Comparison of ENCODE assay signal across 16 cellular contexts in the genomic region with DNA sequence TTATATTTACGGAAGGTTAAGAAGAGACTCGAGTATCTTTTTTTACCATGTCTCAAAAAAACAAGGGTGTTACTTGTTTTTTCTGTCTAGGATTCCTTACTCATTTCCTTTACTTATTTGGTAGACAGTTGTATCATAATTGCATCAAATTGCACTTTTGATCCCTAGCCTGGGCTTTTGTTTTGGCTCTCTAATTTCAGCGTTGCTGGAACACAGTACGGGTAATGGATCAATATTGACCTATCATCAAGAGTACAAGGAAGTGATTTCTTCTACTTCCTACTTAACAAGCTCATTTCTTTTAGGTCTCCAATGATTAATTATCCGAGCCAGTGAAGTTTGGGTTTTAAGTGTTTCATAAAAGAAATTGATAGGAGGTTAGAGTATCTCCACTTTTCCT. TPM values are rescaled to one million over a fixed set of nuclear protein-coding genes. Genes with fewer than 3 reads are reported as not detected.
DNase-seq lines count a peak whose midpoint lies in the region; ATAC-seq, FAIRE-seq and TF ChIP-seq lines count a peak whose summit lies in the region.
"Had no signal": no experiment of that assay in that cellular context is flagged by ENCODE, and none has a peak within 500 bp of the region (broad histone marks: within the 10 kb centered on the region; RNA-seq: fewer than 3 reads in every experiment).

No MANE protein-coding gene starts in this region.

- H3K4me3 ChIP-seq in endothelial cell of umbilical vein (replicated peaks in 1 of 3; ENCODE audit: insufficient read depth in 1 of 3, low read depth in 1 of 3, low read length in 3 of 3) (no peak overlapping the region), right lobe of liver (no peak overlapping the region), foreskin fibroblast (ENCODE audit: low read depth in 1 of 2, low read length in 2 of 2) (no peak overlapping the region), right cardiac atrium (ENCODE audit: low read length) (no peak overlapping the region)
- H3K4me3 ChIP-seq: A549, GM12878, GM23248 had no signal

- no TSS peak for BruUV-seq in endothelial cell of umbilical vein (replicated peaks; lab: Mats Ljungman, UMichigan)

- H3K9ac ChIP-seq in endothelial cell of umbilical vein (replicated peaks; ENCODE audit: extremely low read depth, insufficient read depth, low read length): no peak overlapping the region
- H3K9ac ChIP-seq: GM23248 had no signal

- intact Hi-C loops in endothelial cell of umbilical vein (cut with micrococcal nuclease): no loop called here
- intact Hi-C loops in right lobe of liver (cut with DNase I): no loop called here
- intact Hi-C loops in right cardiac atrium (cut with DNase I): no loop called here

- POLR2A ChIA-PET in endothelial cell of umbilical vein (lab: Charles Lee): no interaction called here

- TF ChIP-seq POLR2A in endothelial cell of umbilical vein (IDR thresholded peaks at IDR 0.05; ENCODE audit: low read depth, low read length) (no peak), right lobe of liver (IDR thresholded peaks at IDR 0.05) (no peak)

- no peaks in the 10 kb centered on the region for H3K79me2 ChIP-seq in endothelial cell of umbilical vein (ENCODE audit: control insufficient read depth, insufficient read depth, low read length)

- ATAC-seq in right lobe of liver: peak; percentile 86 to 95 (median 93)
- ATAC-seq in right cardiac atrium: no peak
- ATAC-seq: A549, GM12878 had no signal

- CTCF ChIA-PET in endothelial cell of umbilical vein (lab: Charles Lee): interaction anchor here (0.8 to 1.7 kb wide), 6 partner anchors 14 to 476 kb away, joined by 3 to 7 read pairs (median 4); a partner anchor contains a TSS

- H3K9me3 ChIP-seq in endothelial cell of umbilical vein (replicated peaks; ENCODE audit: control insufficient read depth, insufficient read depth, low read length) (no peaks in the 10 kb centered on the region), right lobe of liver (no peaks in the 10 kb centered on the region), right cardiac atrium (ENCODE audit: control insufficient read depth, low read length) (no peaks in the 10 kb centered on the region)
- H3K9me3 ChIP-seq: A549, BE2C had no signal

- H3K4me1 ChIP-seq in endothelial cell of umbilical vein (ENCODE audit: control insufficient read depth, extremely low read depth, insufficient read depth, low read length): peaks cover 9% of the 10 kb centered on the region
- peaks cover 0 to 11% (median 0%) of the 10 kb centered on the region in 4 donors for H3K4me1 ChIP-seq in right lobe of liver
- no peaks in the 10 kb centered on the region for H3K4me1 ChIP-seq in right cardiac atrium (ENCODE audit: control insufficient read depth, insufficient read depth, low read length)
- H3K4me1 ChIP-seq: A549, BE2C had no signal

- TF ChIP-seq CTCF in endothelial cell of umbilical vein (IDR thresholded peaks at IDR 0.05; ENCODE audit: extremely low read depth in 1 of 2, insufficient read depth in 1 of 2, low read depth in 1 of 2, low read length in 2 of 2) (no peak), right lobe of liver (IDR thresholded peaks at IDR 0.05) (no peak), foreskin fibroblast (IDR thresholded peaks at IDR 0.05; ENCODE audit: low read depth, low read length) (no peak)

- H3K9me1 ChIP-seq in endothelial cell of umbilical vein (replicated peaks; ENCODE audit: control insufficient read depth, extremely low read depth, insufficient read depth, low read length): no peaks in the 10 kb centered on the region

- FAIRE-seq in endothelial cell of umbilical vein (lab: Jason Lieb, UNC) (no peak), islet of Langerhans (lab: Jason Lieb, UNC) (peak; percentile 49)
- FAIRE-seq: A549, GM12878, H54 had no signal

- H3K27ac ChIP-seq in endothelial cell of umbilical vein (ENCODE audit: insufficient read depth, low read depth, low read length): peak overlapping the region; percentile 48
- H3K27ac ChIP-seq in right lobe of liver: peak overlapping the region in 2 of 3 donors; percentile 33 to 43
- H3K27ac ChIP-seq in right cardiac atrium (ENCODE audit: low read length): no peak overlapping the region
- H3K27ac ChIP-seq: A549, C4-2B, GM23248 had no signal

- H3K4me2 ChIP-seq in endothelial cell of umbilical vein (ENCODE audit: insufficient read depth, low read length): peak overlapping the region; percentile 42
- H3K4me2 ChIP-seq: A549 had no signal

- H3K36me3 ChIP-seq in endothelial cell of umbilical vein (ENCODE audit: control insufficient read depth in 2 of 2, extremely low read depth in 1 of 2, insufficient read depth in 2 of 2, low read length in 2 of 2) (peaks cover 6 to 10% of the 10 kb centered on the region in 2 experiments), right lobe of liver (peaks cover 10 to 49% (median 18%) of the 10 kb centered on the region in 4 donors)

- dilution Hi-C loops in endothelial cell of umbilical vein (cut with MboI; ENCODE audit: extremely low pct_ligation_motif_present, low sequenced_read_pairs): no loop called here

- H4K20me1 ChIP-seq in endothelial cell of umbilical vein (replicated peaks; ENCODE audit: control insufficient read depth, extremely low read depth, insufficient read depth, low read length): no peaks in the 10 kb centered on the region

- H2AFZ ChIP-seq in endothelial cell of umbilical vein (ENCODE audit: low read depth, low read length): no peak overlapping the region
- H2AFZ ChIP-seq: GM23248 had no signal

- DNase-seq in endothelial cell of umbilical vein (ENCODE audit: low read depth, low spot score): peak; percentile 47
- no peak for DNase-seq in right lobe of liver
- no peak for DNase-seq in glomerular visceral epithelial cell (ENCODE audit: extremely low spot score)
- DNase-seq in foreskin fibroblast: no peak
- no peak for DNase-seq in right cardiac atrium
- DNase-seq: BE2C; CD4-positive, alpha-beta memory T cell; DMS79; GM23248 had no signal

- WGBS in right lobe of liver (ENCODE audit: insufficient coverage, low coverage, low lambda C conversion rate, missing lambda C conversion rate): 19% methylated on average over 5 of the region's 5 CpGs
- WGBS in right cardiac atrium: 90% methylated on average over 5 of the region's 5 CpGs

- H3K27me3 ChIP-seq in endothelial cell of umbilical vein (ENCODE audit: control insufficient read depth in 2 of 2, insufficient read depth in 2 of 2, low read length in 2 of 2) (no peaks in the 10 kb centered on the region), right lobe of liver (no peaks in the 10 kb centered on the region), right cardiac atrium (ENCODE audit: control insufficient read depth, insufficient read depth) (no peaks in the 10 kb centered on the region)
- H3K27me3 ChIP-seq: BE2C had no signal

TF ChIP-seq in endothelial cell of umbilical vein, 7 proteins besides CTCF, POLR2A, EP300 and RAD21:
- no peak for TF ChIP-seq MYC (IDR thresholded peaks at IDR 0.05; ENCODE audit: low read depth, low read length)
- TF ChIP-seq JUN (IDR thresholded peaks at IDR 0.05; ENCODE audit: borderline replicate concordance, insufficient read depth, insufficient read length, low read depth): no peak
- TF ChIP-seq EZH2 (IDR thresholded peaks at IDR 0.05; ENCODE audit: borderline replicate concordance, low read depth, low read length, severe bottlenecking): no peak
- TF ChIP-seq, protein P1, sequence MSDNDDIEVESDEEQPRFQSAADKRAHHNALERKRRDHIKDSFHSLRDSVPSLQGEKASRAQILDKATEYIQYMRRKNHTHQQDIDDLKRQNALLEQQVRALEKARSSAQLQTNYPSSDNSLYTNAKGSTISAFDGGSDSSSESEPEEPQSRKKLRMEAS (IDR thresholded peaks at IDR 0.05; ENCODE audit: insufficient read depth, insufficient read length): no peak
- TF ChIP-seq POLR2AphosphoS5 (IDR thresholded peaks at IDR 0.05; ENCODE audit: insufficient read depth, low read depth, low read length): no peak
- TF ChIP-seq GATA2 (IDR thresholded peaks at IDR 0.05; ENCODE audit: insufficient read depth, insufficient read length, low read depth, low read length): no peak
- no peak for TF ChIP-seq FOS (IDR thresholded peaks at IDR 0.05; ENCODE audit: borderline replicate concordance, insufficient read depth, low read length)

RNA-seq across cellular contexts. Expression of a gene that starts 16.8 kb away (rescaled TPM):
- 42.4 and 44.7 TPM in 2 replicates for total RNA-seq in endothelial cell of umbilical vein
- 3.9 and 6.4 TPM in 2 replicates for polyA plus RNA-seq in endothelial cell of umbilical vein
- 13.9 and 14.4 TPM in 2 replicates for polyA plus RNA-seq in endothelial cell of umbilical vein (2011; cell fraction: cytosol; rRNA removed)
- 13.6 and 23.9 TPM in 2 replicates for polyA plus RNA-seq in endothelial cell of umbilical vein (2011; cell fraction: nucleus; rRNA removed)
- polyA plus RNA-seq in endothelial cell of umbilical vein (2012): 49.2 and 52.7 TPM in 2 replicates
- 3.0 and 3.8 TPM in 2 replicates for polyA minus RNA-seq in endothelial cell of umbilical vein
- 6.5 TPM for polyA minus RNA-seq in endothelial cell of umbilical vein (2011; cell fraction: cytosol; rRNA and poly(A)+ RNA removed)
- polyA minus RNA-seq in endothelial cell of umbilical vein (2011; cell fraction: nucleus; rRNA and poly(A)+ RNA removed): 4.1 and 5.8 TPM in 2 replicates
- total RNA-seq in right lobe of liver: 10 to 100 TPM; 15.0 to 21.2 (median 16.7) TPM
- total RNA-seq in right cardiac atrium: 10 to 100 TPM; 31.1 to 37.5 (median 35.3) TPM
- 25.7 TPM for polyA plus RNA-seq in right cardiac atrium

RNA-seq across cellular contexts. Expression of a gene that starts 17.2 kb away (rescaled TPM):
- total RNA-seq in endothelial cell of umbilical vein (29.0 and 38.6 TPM in 2 replicates), right lobe of liver (10 to 100 TPM; 15.1 to 20.1 (median 16.8) TPM), right cardiac atrium (10 to 100 TPM; 18.8 to 29.0 (median 23.7) TPM)
- polyA plus RNA-seq in endothelial cell of umbilical vein (18.2 and 20.3 TPM in 2 replicates), right cardiac atrium (6.9 TPM)
- 14.8 and 17.8 TPM in 2 replicates for polyA plus RNA-seq in endothelial cell of umbilical vein (2011; cell fraction: cytosol; rRNA removed)
- polyA plus RNA-seq in endothelial cell of umbilical vein (2011; cell fraction: nucleus; rRNA removed): 72.2 and 92.7 TPM in 2 replicates
- 14.8 and 17.4 TPM in 2 replicates for polyA plus RNA-seq in endothelial cell of umbilical vein (2012)
- 62.4 and 65.8 TPM in 2 replicates for polyA minus RNA-seq in endothelial cell of umbilical vein
- 8.5 TPM for polyA minus RNA-seq in endothelial cell of umbilical vein (2011; cell fraction: cytosol; rRNA and poly(A)+ RNA removed)
- polyA minus RNA-seq in endothelial cell of umbilical vein (2011; cell fraction: nucleus; rRNA and poly(A)+ RNA removed): 167 and 173 TPM in 2 replicates

RNA-seq across cellular contexts. Expression of a gene that starts 35.4 kb away (rescaled TPM):
- not detected in 2 replicates for total RNA-seq in endothelial cell of umbilical vein
- not detected in 2 replicates for polyA plus RNA-seq in endothelial cell of umbilical vein
- polyA plus RNA-seq in endothelial cell of umbilical vein (2011; cell fraction: cytosol; rRNA removed): not detected in 2 replicates
- polyA plus RNA-seq in endothelial cell of umbilical vein (2011; cell fraction: nucleus; rRNA removed): not detected in 2 replicates
- polyA plus RNA-seq in endothelial cell of umbilical vein (2012): not detected in 2 replicates
- not detected in 2 replicates for polyA minus RNA-seq in endothelial cell of umbilical vein
- polyA minus RNA-seq in endothelial cell of umbilical vein (2011; cell fraction: cytosol; rRNA and poly(A)+ RNA removed): not detected
- polyA minus RNA-seq in endothelial cell of umbilical vein (2011; cell fraction: nucleus; rRNA and poly(A)+ RNA removed): not detected in 2 replicates
- total RNA-seq in right lobe of liver: not detected
- total RNA-seq in right cardiac atrium: not detected
- not detected for polyA plus RNA-seq in right cardiac atrium
- total RNA-seq: CD4-positive, alpha-beta memory T cell; G401; GM12878; GM23248 had no signal
- polyA plus RNA-seq: A549; AG04450; CD4-positive, alpha-beta memory T cell; GM23248 had no signal

Comparison
In these comparisons a context has a peak if more than half of its experiments do, and no peak if none do; other contexts are left out.
1. ATAC-seq: peak in right lobe of liver (4 of 4); none in right cardiac atrium (0 of 2).